15 cellular contexts compared by ENCODE assay signal in genomic region chr3:134325722-134326121, GRCh38. TPM values are rescaled to one million over a fixed set of nuclear protein-coding genes. Genes with fewer than 3 reads are reported as not detected.
DNase-seq lines count a peak whose midpoint lies in the region; ATAC-seq and TF ChIP-seq lines count a peak whose summit lies in the region.
"Had no signal": no experiment of that assay in that cellular context is flagged by ENCODE, and none has a peak within 500 bp of the region (broad histone marks: within the 10 kb centered on the region; RNA-seq: fewer than 3 reads in every experiment).

No MANE protein-coding gene starts in this region.

- ATAC-seq in WTC11, result no peak
- ATAC-seq in GM18502 (IDR thresholded peaks at IDR 0.05; ENCODE audit: poor library complexity, unreplicated experiment), result no peak

- H3K9me3 Mint-ChIP-seq in WTC11, result no peaks in the 10 kb centered on the region
- H3K9me3 Mint-ChIP-seq: activated B cell treated with CpG ODN at 0.5 μM for 24 hours, brain, neural crest cell had no signal

- no peaks in the 10 kb centered on the region; the same call in 1 of the 2 replicates for H3K27me3 Mint-ChIP-seq in WTC11 (ENCODE audit: low read depth)

- no peaks in the 10 kb centered on the region for H3K36me3 Mint-ChIP-seq in WTC11
- H3K36me3 Mint-ChIP-seq: brain had no signal

- no peak for DNase-seq in AG04450 (ENCODE audit: low read depth, low spot score)
- no peak for DNase-seq in WTC11 (ENCODE audit: low spot score)
- DNase-seq in left ventricle myocardium inferior, result no peak
- DNase-seq in posterior vena cava (ENCODE audit: low spot score), result peak; percentile 64
- DNase-seq in DMS53 treated with DMSO at 0.1 percent for 48 hours (lab: John Stamatoyannopoulos, UW; ENCODE audit: unreplicated experiment), result no peak
- DNase-seq in NCI-H1417 (lab: John Stamatoyannopoulos, UW), result no peak
- no peak for DNase-seq in HPDE6-E6E7 (ENCODE audit: extremely low spot score)
- DNase-seq: activated B cell treated with CpG ODN at 0.5 μM for 24 hours; activated T-cell treated with anti-CD3 and anti-CD28 coated beads, Interleukin-2, amount 50 U/mL, for 48 hours; DND-41; SHP77 treated with DMSO at 0.1 percent for 48 hours; stimulated activated CD4-positive, alpha-beta T cell treated with anti-CD3 and anti-CD28 coated beads, Interleukin-2, amount 100 ng/mL, for 48 hours had no signal

- no peaks in the 10 kb centered on the region; the same call in 1 of the 2 replicates for H3K9me3 ChIP-seq in AG04450 (ENCODE audit: control insufficient read depth, insufficient read depth, low read length)
- no peaks in the 10 kb centered on the region for H3K9me3 ChIP-seq in left ventricle myocardium inferior (replicated peaks)

- H3K27ac ChIP-seq in AG04450 (ENCODE audit: low read depth, low read length), result peak overlapping the region; percentile 99
- peak overlapping the region; percentile 69 for H3K27ac ChIP-seq in left ventricle myocardium inferior (replicated peaks)

- no peak for TF ChIP-seq CTCF in AG04450 (IDR thresholded peaks at IDR 0.05; ENCODE audit: low read depth, low read length)
- no peak for TF ChIP-seq CTCF in WTC11 (IDR thresholded peaks at IDR 0.05)
- TF ChIP-seq CTCF in left ventricle myocardium inferior (IDR thresholded peaks at IDR 0.05; ENCODE audit: borderline replicate concordance), result no peak

- H3K27ac Mint-ChIP-seq in WTC11, result peak overlapping the region; percentile 19; the same call in 1 of the 2 replicates
- H3K27ac Mint-ChIP-seq: activated B cell treated with CpG ODN at 0.5 μM for 24 hours had no signal

- intact Hi-C loops in left ventricle myocardium inferior (cut with micrococcal nuclease) (no loop called here), posterior vena cava (cut with DNase I) (no loop called here)

- H3K27me3 ChIP-seq in AG04450 (ENCODE audit: control insufficient read depth, insufficient read depth, low read length) (no peaks in the 10 kb centered on the region), left ventricle myocardium inferior (ENCODE audit: low read depth) (no peaks in the 10 kb centered on the region)

- peaks cover 46% of the 10 kb centered on the region for H3K4me1 Mint-ChIP-seq in WTC11
- H3K4me1 Mint-ChIP-seq: activated B cell treated with CpG ODN at 0.5 μM for 24 hours, neural crest cell had no signal

- POLR2A ChIA-PET in AG04450 (lab: Yijun Ruan, JAX), result interaction anchor here (0.6 to 3.7 kb wide), 6 partner anchors 10 to 47 kb away, joined by 3 to 14 read pairs (median 4); no protein-coding TSS in a partner anchor
- POLR2A ChIA-PET in WTC11 (lab: Charles Lee), result interaction anchor here (0.7 to 1.1 kb wide), 3 partner anchors 10 to 48 kb away, joined by 5 to 7 read pairs (median 6); partner anchors contain the start of gene AMOTL2

- H3K4me3 Mint-ChIP-seq in WTC11, result no peak overlapping the region
- H3K4me3 Mint-ChIP-seq: activated B cell treated with CpG ODN at 0.5 μM for 24 hours, brain, neural crest cell had no signal

- H3K4me1 ChIP-seq in left ventricle myocardium inferior, result peaks cover 35% of the 10 kb centered on the region

- CTCF ChIA-PET in AG04450 (lab: Charles Lee) (no interaction called here), WTC11 (lab: Charles Lee) (interaction anchor here (1.2 to 1.4 kb wide), 4 partner anchors 13 to 139 kb away, joined by 3 to 8 read pairs (median 4); partner anchors contain the start of gene AMOTL2)

- no peaks in the 10 kb centered on the region for H3K36me3 ChIP-seq in left ventricle myocardium inferior

- no peak overlapping the region for H3K4me3 ChIP-seq in AG04450 (ENCODE audit: low read depth, low read length)
- no peak overlapping the region for H3K4me3 ChIP-seq in left ventricle myocardium inferior

TF ChIP-seq in WTC11, 78 proteins besides CTCF, POLR2A, EP300 and RAD21:
- TF ChIP-seq SMAD3 (CRISPR knock-in tag; IDR thresholded peaks at IDR 0.05; ENCODE audit: borderline replicate concordance), result no peak
- TF ChIP-seq TEAD4 (CRISPR knock-in tag; IDR thresholded peaks at IDR 0.05), result no peak
- no peak for TF ChIP-seq ZNF121 (CRISPR knock-in tag; IDR thresholded peaks at IDR 0.05)

RNA-seq across cellular contexts. Expression of gene AMOTL2, which starts 48.5 kb away (rescaled TPM):
- 74.5 and 78.9 TPM in 2 replicates for polyA plus RNA-seq in AG04450 (2011; rRNA removed)
- polyA minus RNA-seq in AG04450 (2011; rRNA and poly(A)+ RNA removed), result 111 and 136 TPM in 2 replicates
- 76.9 to 85.4 TPM (median 79.9 TPM) in 3 replicates for total RNA-seq in WTC11 (2021)
- total RNA-seq in left ventricle myocardium inferior, result 44.4 TPM
- 10 to 100 TPM; 49.9 to 56.5 TPM for total RNA-seq in posterior vena cava
- total RNA-seq: activated B cell treated with CpG ODN at 0.5 μM for 24 hours had no signal
